ENCODE assay signal across 8 cellular contexts in the genomic region with DNA sequence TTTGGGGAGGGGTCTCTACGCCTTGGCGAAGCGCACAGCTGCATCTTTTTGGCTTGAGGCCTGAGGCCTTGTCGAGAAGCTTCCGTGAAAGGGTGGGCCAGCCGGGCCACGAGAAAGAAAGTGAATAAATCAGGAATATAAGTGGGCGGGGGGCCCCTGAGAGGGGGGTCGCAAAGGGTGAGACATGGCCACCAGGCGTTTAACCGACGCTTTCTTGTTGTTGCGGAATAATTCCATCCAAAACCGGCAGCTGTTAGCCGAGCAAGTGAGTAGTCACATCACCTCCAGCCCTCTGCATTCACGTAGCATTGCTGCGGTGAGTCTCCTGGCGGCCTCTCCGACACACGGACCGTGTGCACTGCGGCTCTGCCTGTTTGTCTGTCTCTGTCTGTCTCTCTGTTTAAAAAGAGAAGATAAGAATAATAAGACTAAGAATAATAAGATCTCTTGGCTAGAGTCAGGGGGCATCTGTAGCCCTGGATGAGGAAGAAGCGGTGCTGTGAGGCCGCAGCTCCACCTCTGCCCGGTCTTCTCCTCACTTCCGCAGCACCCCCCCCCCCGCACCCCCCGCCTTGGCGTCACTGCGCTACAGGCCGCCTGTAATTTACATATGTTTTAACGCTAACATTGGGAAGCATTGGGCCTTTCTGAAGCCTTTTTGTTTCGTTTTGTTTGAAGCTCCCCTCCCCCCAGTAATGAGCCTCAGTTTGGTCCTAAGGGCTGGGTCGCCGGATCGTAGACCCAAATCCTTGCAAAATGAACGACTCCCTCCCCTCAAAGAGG. TPM values are rescaled to one million over a fixed set of nuclear protein-coding genes. Genes with fewer than 3 reads are reported as not detected.
DNase-seq lines count a peak whose midpoint lies in the region; ATAC-seq and TF ChIP-seq lines count a peak whose summit lies in the region.

No MANE protein-coding gene starts in this region.

- peak overlapping the region; percentile 11 for H3K4ac ChIP-seq in H9 (ENCODE audit: low read depth, low read length)

- H3K56ac ChIP-seq in H9 (ENCODE audit: insufficient read length, low read depth, low read length) = peak overlapping the region; percentile 70

- DNase-seq in GF-D8 (lab: John Stamatoyannopoulos, UW) (peak; percentile 62), H9 (peak; percentile 94), MV-4-11 (lab: John Stamatoyannopoulos, UW) (peak; percentile 71), WTC11 (ENCODE audit: low spot score) (peak; percentile 55), caudate nucleus (lab: John Stamatoyannopoulos, UW) (peak in 30 of 61 donors; percentile 10 to 58 (median 37)), iPS-NIHi11 (ENCODE audit: low spot score) (peak; percentile 91), smooth muscle cell (lab: John Stamatoyannopoulos, UW; ENCODE audit: unreplicated experiment) (peak; percentile 43), NCI-H2107 (lab: John Stamatoyannopoulos, UW) (no peak)

- H3K4me3 ChIP-seq in smooth muscle cell = peak overlapping the region; percentile 76

- peak overlapping the region; percentile 11 for H4K91ac ChIP-seq in H9 (ENCODE audit: insufficient read length, low read depth, low read length)

- H3K18ac ChIP-seq in H9 (ENCODE audit: insufficient read length, low read depth, low read length) = peak overlapping the region; percentile 81

- H3K27ac Mint-ChIP-seq in H9 (peak overlapping the region; percentile 99 to 100 (median 99)), WTC11 (peak overlapping the region; percentile 97)

- H3K4me1 ChIP-seq in H9 (ENCODE audit: insufficient read depth, low read length) = peaks cover 2% of the 10 kb centered on the region; the same call in 1 of the 2 replicates
- peaks cover 49% of the 10 kb centered on the region for H3K4me1 ChIP-seq in smooth muscle cell (ENCODE audit: low read depth)

- H2AK5ac ChIP-seq in H9 (ENCODE audit: insufficient read length, low read length) = no peak overlapping the region

- H2BK20ac ChIP-seq in H9 (ENCODE audit: low read depth, low read length, poor library complexity, severe bottlenecking) = no peak overlapping the region

- H3K4me2 ChIP-seq in H9 (ENCODE audit: insufficient read depth, insufficient read length, low read length) (peak overlapping the region; percentile 98), smooth muscle cell (peak overlapping the region; percentile 96)

- H4K5ac ChIP-seq in H9 (ENCODE audit: insufficient read length, low read depth, low read length) = no peak overlapping the region

- peaks cover 21% of the 10 kb centered on the region; the same call in 1 of the 2 replicates for H3K79me2 ChIP-seq in H9 (ENCODE audit: insufficient read depth, low read length)
- H3K79me2 ChIP-seq in smooth muscle cell (ENCODE audit: low read depth) = peaks cover 58% of the 10 kb centered on the region

- H3K23ac ChIP-seq in H9 (ENCODE audit: insufficient read length, low read depth, low read length) = no peak overlapping the region

- no peak overlapping the region for H4K8ac ChIP-seq in H9 (replicated peaks; ENCODE audit: insufficient read length, low read depth, low read length)

- H3K9me3 Mint-ChIP-seq in H9 (no peaks in the 10 kb centered on the region; a peak in 1 of 5 replicates), WTC11 (no peaks in the 10 kb centered on the region)

- WGBS in H9 (ENCODE audit: extremely low coverage, insufficient read length, low lambda C conversion rate) = no CpG with 5 or more reads among the region's 37 CpGs
- 1% methylated on average over 37 of the region's 37 CpGs for WGBS in smooth muscle cell (ENCODE audit: low lambda C conversion rate)

- no peaks in the 10 kb centered on the region for H3F3A ChIP-seq in smooth muscle cell (ENCODE audit: low read depth)

- H2AFZ ChIP-seq in H9 (ENCODE audit: low read length) (no peak overlapping the region), smooth muscle cell (ENCODE audit: low read depth) (peak overlapping the region; percentile 26)

- peak; percentile 40 for ATAC-seq in WTC11

- no peaks in the 10 kb centered on the region for H3K36me3 ChIP-seq in smooth muscle cell (ENCODE audit: low read depth)

- H3K4me3 Mint-ChIP-seq in H9 = peak overlapping the region; percentile 95 to 98
- H3K4me3 Mint-ChIP-seq in WTC11 = peak overlapping the region; percentile 90

- H3K79me1 ChIP-seq in H9 (ENCODE audit: insufficient read depth, low read depth, low read length, poor library complexity, severe bottlenecking) = no peaks in the 10 kb centered on the region

- H3K23me2 ChIP-seq in H9 (ENCODE audit: insufficient read length, low read depth, low read length, poor library complexity, severe bottlenecking) = peaks cover 21% of the 10 kb centered on the region

- CTCF ChIA-PET in WTC11 (lab: Charles Lee) = interaction anchor here (0.6 to 7.3 kb wide), 24 partner anchors 8 to 556 kb away, joined by 3 to 119 read pairs (median 6); partner anchors contain the start of genes GNAS and NPEPL1

- TF ChIP-seq CTCF in H9 (conservative IDR thresholded peaks at IDR 0.05) (no peak), WTC11 (IDR thresholded peaks at IDR 0.05) (no peak), smooth muscle cell (IDR thresholded peaks at IDR 0.05; ENCODE audit: borderline replicate concordance, insufficient read depth, poor library complexity, severe bottlenecking) (peak; percentile 6)

- H4K20me1 ChIP-seq in H9 (ENCODE audit: control insufficient read depth, insufficient read depth, insufficient read length) (no peaks in the 10 kb centered on the region), smooth muscle cell (ENCODE audit: low read depth) (peaks cover 42% of the 10 kb centered on the region)

- H3K27me3 Mint-ChIP-seq in H9 (ENCODE audit: low read depth) (peaks cover 2% of the 10 kb centered on the region; the same call in 1 of the 2 replicates), WTC11 (ENCODE audit: low read depth) (no peaks in the 10 kb centered on the region; the same call in 1 of the 2 replicates)

- no peak overlapping the region for H2BK12ac ChIP-seq in H9 (ENCODE audit: insufficient read length, low read depth, low read length)

- peak overlapping the region; percentile 81 for H3K14ac ChIP-seq in H9 (ENCODE audit: insufficient read depth, low read length)

- H2BK120ac ChIP-seq in H9 (ENCODE audit: low read depth, low read length, poor library complexity, severe bottlenecking) = no peak overlapping the region

- POLR2A ChIA-PET in WTC11 (lab: Charles Lee) = interaction anchor here (0.6 to 4.2 kb wide), 13 partner anchors 15 to 346 kb away, joined by 3 to 25 read pairs (median 5); partner anchors contain the start of gene GNAS

- H3T11ph ChIP-seq in H9 (ENCODE audit: low read length) = no peak overlapping the region

- H3K9me3 ChIP-seq in H9 (ENCODE audit: control insufficient read depth, low read depth, low read length) (no peaks in the 10 kb centered on the region), smooth muscle cell (replicated peaks; ENCODE audit: low read depth) (no peaks in the 10 kb centered on the region)

- H3K4me1 Mint-ChIP-seq in H9 (peaks cover 41 to 42% of the 10 kb centered on the region in 2 experiments), WTC11 (peaks cover 44% of the 10 kb centered on the region)

- H3K27ac ChIP-seq in H9 (ENCODE audit: insufficient read length, low read depth, low read length) (peak overlapping the region; percentile 95), caudate nucleus (ENCODE audit: low read depth, low read length) (peak overlapping the region; percentile 92), smooth muscle cell (ENCODE audit: low read depth) (peak overlapping the region; percentile 81)

- no peak overlapping the region for H2BK15ac ChIP-seq in H9 (ENCODE audit: low read depth, low read length)

- H3K9ac ChIP-seq in H9 (ENCODE audit: extremely low read depth, insufficient read length, low read length) (peak overlapping the region; percentile 81), smooth muscle cell (ENCODE audit: low read depth) (peak overlapping the region; percentile 91)

- H3K36me3 Mint-ChIP-seq in H9 (ENCODE audit: insufficient read depth in 1 of 3, low read depth in 3 of 3) (peaks cover 0 to 5% (median 2%) of the 10 kb centered on the region in 3 experiments; a peak in 4 of 7 replicates), WTC11 (no peaks in the 10 kb centered on the region)

- H2BK5ac ChIP-seq in H9 (ENCODE audit: insufficient read length, low read length) = peak overlapping the region; percentile 95

- H3K27me3 ChIP-seq in H9 (ENCODE audit: insufficient read depth, low read length) = no peaks in the 10 kb centered on the region
- no peaks in the 10 kb centered on the region for H3K27me3 ChIP-seq in smooth muscle cell (ENCODE audit: low read depth)

TF ChIP-seq in WTC11, 78 proteins besides CTCF, POLR2A, EP300 and RAD21 (continues in another document):
- TF ChIP-seq ZNF281 (CRISPR knock-in tag; IDR thresholded peaks at IDR 0.05) (peak; percentile 35; the same call in 1 of the 2 replicates), ZNF423 (CRISPR knock-in tag; IDR thresholded peaks at IDR 0.05) (0 out of 2 replicates have a peak, but pooled peaks have one; percentile 13), FOXP1 (CRISPR knock-in tag; IDR thresholded peaks at IDR 0.05; ENCODE audit: borderline replicate concordance) (peak; percentile 79; the same call in 1 of the 2 replicates), KAT7 (CRISPR knock-in tag; IDR thresholded peaks at IDR 0.05; ENCODE audit: borderline replicate concordance) (no peak), CREM (CRISPR knock-in tag; IDR thresholded peaks at IDR 0.05) (no peak)

RNA-seq across cellular contexts. Expression of gene STX16, which starts 0.9 kb away (rescaled TPM):
- total RNA-seq in H9 (2021) (81.4 and 87.8 TPM in 2 replicates), WTC11 (2021) (89.1 to 116 TPM (median 113 TPM) in 3 replicates), smooth muscle cell (31.3 and 35.8 TPM in 2 replicates)
- polyA plus RNA-seq in smooth muscle cell = 22.5 and 38.0 TPM in 2 replicates

RNA-seq across cellular contexts. Expression of gene NPEPL1, which starts 40.6 kb away (rescaled TPM):
- total RNA-seq in H9 (2021) (31.1 TPM in 2 replicates), WTC11 (2021) (35.3 to 39.9 TPM (median 35.8 TPM) in 3 replicates), smooth muscle cell (12.1 and 17.7 TPM in 2 replicates)
- polyA plus RNA-seq in smooth muscle cell = 32.9 and 46.7 TPM in 2 replicates
